In the genomic region with DNA sequence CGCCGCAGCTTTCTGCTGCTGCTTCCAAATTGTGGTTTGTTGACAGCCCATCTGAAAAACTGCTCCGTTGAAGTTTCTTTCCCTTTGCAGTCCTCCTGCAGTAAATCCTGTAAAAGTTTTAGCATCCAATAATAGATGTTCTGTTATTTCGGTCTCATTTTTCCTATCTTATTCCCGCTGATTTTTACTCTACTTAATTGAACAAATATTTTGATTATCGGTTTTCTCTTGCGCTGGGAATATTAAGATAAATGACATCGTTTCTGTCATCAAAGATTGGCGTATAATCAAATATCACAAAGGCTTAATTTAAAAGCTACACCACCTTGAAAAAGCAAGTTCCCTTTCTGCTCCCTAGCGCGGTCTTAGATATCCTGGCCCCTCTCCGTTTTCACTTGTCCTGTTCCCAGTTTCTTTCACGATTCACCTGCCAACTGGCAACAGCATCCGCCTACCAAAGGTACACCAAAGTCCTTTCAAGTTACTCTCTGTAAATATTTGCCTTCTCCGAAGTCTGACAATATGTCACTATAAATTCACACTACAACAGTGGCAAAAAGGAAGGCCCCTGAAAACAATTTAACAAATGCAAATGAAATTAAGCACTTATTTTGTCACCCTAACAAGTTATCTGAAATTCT, we compare ENCODE assay signal across 8 cellular contexts. TPM values are rescaled to one million over a fixed set of nuclear protein-coding genes. Genes with fewer than 3 reads are reported as not detected.
A peak's percentile ranks its signal among the peaks of the same experiment; 100 is the strongest.
DNase-seq lines count a peak whose midpoint lies in the region; ATAC-seq, FAIRE-seq and TF ChIP-seq lines count a peak whose summit lies in the region.

No MANE protein-coding gene starts in this region.

- TF ChIP-seq RAD21 in H1 (IDR thresholded peaks at IDR 0.05 in 1 of 2, conservative IDR thresholded peaks at IDR 0.05 in 1 of 2; ENCODE audit: low read depth in 2 of 2, low read length in 2 of 2): no peak

- H2BK120ac ChIP-seq in H1 (replicated peaks; ENCODE audit: low read depth, low read length): no peak overlapping the region

- H3K27ac Mint-ChIP-seq in nephron progenitor cell: no peak overlapping the region

- no peak overlapping the region for H4K8ac ChIP-seq in H1 (ENCODE audit: extremely low read depth, insufficient read depth, low read length)

- H2BK20ac ChIP-seq in H1 (ENCODE audit: low read length): no peak overlapping the region

- H3K23me2 ChIP-seq in H1 (ENCODE audit: low read depth, low read length): peaks cover 11% of the 10 kb centered on the region

- CTCF ChIA-PET in H1 (lab: Charles Lee; ENCODE audit: partially characterized antibody): interaction anchor here (0.6 to 1.3 kb wide), 3 partner anchors 8 to 335 kb away, joined by 3 to 4 read pairs (median 3); no protein-coding TSS in a partner anchor

- H3K4me3 ChIP-seq in NT2/D1 (ENCODE audit: insufficient read length, low read depth): peak overlapping the region; percentile 62
- H3K4me3 ChIP-seq in H1 (ENCODE audit: extremely low read depth in 1 of 4, insufficient read depth in 2 of 4, low read depth in 3 of 4, low read length in 4 of 4): peak overlapping the region; percentile 84 to 95 (median 90)

- peaks cover 45% of the 10 kb centered on the region for H3K4me1 Mint-ChIP-seq in nephron progenitor cell

- peak overlapping the region; percentile 84; the same call in 1 of the 2 replicates for H2BK5ac ChIP-seq in H1 (ENCODE audit: low read depth, low read length)

- H3K14ac ChIP-seq in H1 (ENCODE audit: insufficient read length): no peak overlapping the region

- no peaks in the 10 kb centered on the region for H4K20me1 ChIP-seq in H1 (replicated peaks in 1 of 2; ENCODE audit: control insufficient read depth in 1 of 2, insufficient read depth in 2 of 2, low read length in 2 of 2)

- TF ChIP-seq POLR2A in H1 (IDR thresholded peaks at IDR 0.05; ENCODE audit: control extremely low read depth in 1 of 2, low read depth in 2 of 2, low read length in 2 of 2): no peak

- H3K9me3 ChIP-seq in NT2/D1 (ENCODE audit: insufficient read depth, low read length): no peaks in the 10 kb centered on the region
- no peaks in the 10 kb centered on the region for H3K9me3 ChIP-seq in H1 (ENCODE audit: insufficient read depth in 2 of 2, low read depth in 1 of 2, low read length in 1 of 2)

- FAIRE-seq in GM19239 (lab: Jason Lieb, UNC): peak; percentile 45
- no peak for FAIRE-seq in H1 (lab: Jason Lieb, UNC)

- no peak overlapping the region for H3K23ac ChIP-seq in H1 (ENCODE audit: insufficient read length)

- H3K4me1 ChIP-seq in NT2/D1 (ENCODE audit: insufficient read depth, insufficient read length): no peaks in the 10 kb centered on the region
- peaks cover 4 to 12% (median 8%) of the 10 kb centered on the region in 4 experiments for H3K4me1 ChIP-seq in H1 (replicated peaks in 1 of 4; ENCODE audit: control insufficient read depth in 3 of 4, insufficient read depth in 4 of 4, low read length in 3 of 4)

- H2AFZ ChIP-seq in H1 (ENCODE audit: low read length): peak overlapping the region; percentile 94

- 0 out of 2 replicates have a peak overlapping the region, but pooled peaks have one; percentile 53 for H2BK12ac ChIP-seq in H1 (ENCODE audit: low read depth, low read length)

- H3K4me2 ChIP-seq in H1 (ENCODE audit: insufficient read depth in 1 of 2, low read depth in 2 of 2, low read length in 2 of 2): peak overlapping the region; percentile 79 to 95

- no peak overlapping the region for H3K56ac ChIP-seq in H1 (replicated peaks; ENCODE audit: insufficient read length, low read depth, low read length)

- peak overlapping the region; percentile 93; the same call in 1 of the 2 replicates for H3K18ac ChIP-seq in H1 (ENCODE audit: extremely low read depth, low read length)

- H3K4me3 Mint-ChIP-seq in nephron progenitor cell: peak overlapping the region; percentile 93

- TF ChIP-seq CTCF in H1 (IDR thresholded peaks at IDR 0.05; ENCODE audit: control extremely low read depth in 1 of 3, insufficient read depth in 1 of 3, low read depth in 1 of 3, low read length in 3 of 3): no peak
- no peak for TF ChIP-seq CTCF in nephron progenitor cell (IDR thresholded peaks at IDR 0.05)

- H3K79me1 ChIP-seq in H1 (ENCODE audit: low read depth, low read length): no peaks in the 10 kb centered on the region

- POLR2A ChIA-PET in H1 (lab: Charles Lee; ENCODE audit: partially characterized antibody): interaction anchor here (1.1 to 1.6 kb wide), 2 partner anchors 20 to 29 kb away, joined by 3 to 7 read pairs; no protein-coding TSS in a partner anchor

- peaks cover 13% of the 10 kb centered on the region for H3K27me3 Mint-ChIP-seq in nephron progenitor cell (ENCODE audit: low read depth, poor library complexity)

- no peak overlapping the region for H4K5ac ChIP-seq in H1 (ENCODE audit: insufficient read length, low read depth, low read length)

- H2BK15ac ChIP-seq in H1 (ENCODE audit: low read length): no peak overlapping the region

- no peak overlapping the region for H3K27ac ChIP-seq in H1 (ENCODE audit: low read depth, low read length)

- H3K27me3 ChIP-seq in NT2/D1 (ENCODE audit: insufficient read depth, insufficient read length) (no peaks in the 10 kb centered on the region), H1 (replicated peaks in 1 of 4; ENCODE audit: control insufficient read depth in 3 of 4, extremely low read depth in 1 of 4, insufficient read depth in 3 of 4, low read length in 3 of 4) (no peaks in the 10 kb centered on the region)

- H3K79me2 ChIP-seq in H1 (ENCODE audit: control insufficient read depth in 1 of 2, insufficient read depth in 2 of 2, low read length in 2 of 2): peaks cover 0 to 24% of the 10 kb centered on the region in 2 experiments; a peak in 2 of 4 replicates

- TF ChIP-seq EP300 in H1 (IDR thresholded peaks at IDR 0.05; ENCODE audit: borderline replicate concordance in 1 of 2, low read depth in 2 of 2, low read length in 2 of 2): no peak

- WGBS in H1 (ENCODE audit: extremely low coverage in 1 of 2, insufficient coverage in 1 of 2, insufficient read length in 1 of 2, insufficient replicate concordance in 2 of 2, low coverage in 1 of 2, low lambda C conversion rate in 2 of 2, missing lambda C conversion rate in 1 of 2), 2 experiments: 24% methylated on average over 15 of the region's 15 CpGs; no CpG with 5 or more reads in 1 of the 2 experiments

- H3K9me3 Mint-ChIP-seq in nephron progenitor cell: peaks cover 4% of the 10 kb centered on the region

- no peak for ATAC-seq in GM21786 (IDR thresholded peaks at IDR 0.05; ENCODE audit: unreplicated experiment)

- no peak overlapping the region for H4K91ac ChIP-seq in H1 (replicated peaks; ENCODE audit: insufficient read length, low read length)

- H2AK5ac ChIP-seq in H1 (ENCODE audit: low read depth, low read length): no peak overlapping the region

- peak overlapping the region; percentile 77 for H3K9ac ChIP-seq in NT2/D1 (ENCODE audit: insufficient read length, low read depth)
- peak overlapping the region in 3 of 4 experiments; percentile 75 to 88 (median 79); a peak in 4 of 7 replicates for H3K9ac ChIP-seq in H1 (replicated peaks in 1 of 4; ENCODE audit: extremely low read depth in 1 of 4, low read depth in 3 of 4, low read length in 3 of 4)

- H3K36me3 ChIP-seq in NT2/D1 (ENCODE audit: insufficient read depth, insufficient read length, low read length) (no peaks in the 10 kb centered on the region), H1 (ENCODE audit: control insufficient read depth in 2 of 4, insufficient read depth in 4 of 4, low read length in 3 of 4) (no peaks in the 10 kb centered on the region)

- no peak overlapping the region for H3K4ac ChIP-seq in H1 (replicated peaks; ENCODE audit: insufficient read length, low read depth, low read length)

- DNase-seq in GM19239 (ENCODE audit: insufficient read length, low spot score) (no peak), NT2/D1 (ENCODE audit: low read depth, low spot score) (no peak), H1 (ENCODE audit: low read depth in 1 of 2, low spot score in 2 of 2) (no peak), nephron progenitor cell (no peak), NCI-H526 treated with DMSO at 0.1 percent for 48 hours (lab: John Stamatoyannopoulos, UW) (no peak), NCI-H187 (lab: John Stamatoyannopoulos, UW) (no peak), DMS 273 treated with DMSO at 0.1 percent for 48 hours (lab: John Stamatoyannopoulos, UW) (no peak)

- H3K36me3 Mint-ChIP-seq in nephron progenitor cell (ENCODE audit: low read depth): no peaks in the 10 kb centered on the region

TF ChIP-seq in H1, 55 proteins besides CTCF, POLR2A, EP300 and RAD21 (continues in another document):
- no peak for TF ChIP-seq SIX5 (IDR thresholded peaks at IDR 0.05; ENCODE audit: low read depth, low read length)
- TF ChIP-seq RBBP5 (IDR thresholded peaks at IDR 0.05; ENCODE audit: borderline replicate concordance, low read depth, low read length): no peak

RNA-seq across cellular contexts. Expression of a gene that starts 1.0 kb away (rescaled TPM):
- total RNA-seq in H1 (2021; fragmentation: NEBNext Ultra II Directional; extraction: Animal tissue kit (Norgen Biotek cat#: 25700)): 38.9 and 47.0 TPM in 2 replicates
- 6.4 and 8.3 TPM in 2 replicates for polyA plus RNA-seq in H1 (2011; rRNA removed)
- polyA plus RNA-seq in H1 (2011; cell fraction: cytosol; rRNA removed): 9.6 TPM
- polyA plus RNA-seq in H1 (2011; cell fraction: nucleus; rRNA removed): 10.9 TPM
- 10.3 to 17.8 TPM (median 13.3 TPM) in 4 replicates for polyA plus RNA-seq in H1 (2012, experiment 1 of 2)
- polyA plus RNA-seq in H1 (2012, experiment 2 of 2): 0.77 TPM
- 13.5 TPM for polyA plus RNA-seq in H1 (2013, experiment 1 of 2)
- polyA plus RNA-seq in H1 (2013, experiment 2 of 2): 14.2 TPM
- polyA minus RNA-seq in H1 (2011; rRNA and poly(A)+ RNA removed): 42.3 and 68.5 TPM in 2 replicates
- polyA minus RNA-seq in H1 (2011; cell fraction: cytosol; rRNA and poly(A)+ RNA removed): 22.1 TPM
- polyA minus RNA-seq in H1 (2011; cell fraction: nucleus; rRNA and poly(A)+ RNA removed): 31.7 TPM
